Comparison of ENCODE assay signal across 11 cellular contexts in the genomic region with DNA sequence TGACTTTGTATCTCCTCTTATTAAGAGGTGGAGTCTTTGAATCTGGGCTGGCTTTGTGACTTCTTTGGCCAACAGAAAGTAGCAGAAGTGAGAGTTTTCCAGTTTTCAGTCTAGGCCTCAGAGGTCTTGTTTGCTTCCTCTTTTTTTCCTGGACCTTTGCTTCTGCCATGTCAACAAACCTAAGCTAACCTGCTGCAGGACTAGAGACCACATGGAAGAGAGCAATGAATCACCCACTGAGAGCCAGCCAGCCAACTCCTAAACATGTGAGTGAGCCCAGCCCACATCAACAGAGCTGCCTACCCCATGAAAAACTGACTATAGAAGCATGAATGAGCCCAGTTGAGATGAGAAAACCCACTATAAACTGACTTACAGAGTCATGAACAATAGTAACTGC. TPM values are rescaled to one million over a fixed set of nuclear protein-coding genes. Genes with fewer than 3 reads are reported as not detected.
DNase-seq lines count a peak whose midpoint lies in the region; ATAC-seq and TF ChIP-seq lines count a peak whose summit lies in the region.
"Had no signal": no experiment of that assay in that cellular context is flagged by ENCODE, and none has a peak within 500 bp of the region (broad histone marks: within the 10 kb centered on the region; RNA-seq: fewer than 3 reads in every experiment).

No MANE protein-coding gene starts in this region.

- 0 out of 2 replicates have a peak overlapping the region, but pooled peaks have one; percentile 3 for H3K27ac ChIP-seq in SK-N-MC

- no peak overlapping the region for H3K9ac ChIP-seq in SK-N-MC (ENCODE audit: insufficient read length)

- H3K36me3 ChIP-seq in SK-N-MC (ENCODE audit: insufficient read depth, low read length), result peaks cover 49% of the 10 kb centered on the region

- peak; percentile 35 for DNase-seq in AG20443 (ENCODE audit: low spot score)
- DNase-seq in LHCN-M2 (ENCODE audit: low read depth), result peak; percentile 8
- no peak for DNase-seq in SK-N-MC (ENCODE audit: low read depth, low spot score)
- peak; percentile 7 to 39 for DNase-seq in foreskin fibroblast
- no peak for DNase-seq in midbrain (lab: John Stamatoyannopoulos, UW)
- no peak for DNase-seq in occipital lobe (lab: John Stamatoyannopoulos, UW)
- DNase-seq: head of caudate nucleus, NCI-H2171 had no signal

- H3K9me3 ChIP-seq in SK-N-MC (ENCODE audit: low read depth, low read length), result no peaks in the 10 kb centered on the region

- TF ChIP-seq CTCF in foreskin fibroblast (IDR thresholded peaks at IDR 0.05; ENCODE audit: low read depth, low read length), result no peak

- H3K4me3 ChIP-seq in SK-N-MC, result no peak overlapping the region
- no peak overlapping the region for H3K4me3 ChIP-seq in foreskin fibroblast (ENCODE audit: low read depth in 1 of 2, low read length in 2 of 2)

- ATAC-seq in GM18868 (IDR thresholded peaks at IDR 0.05; ENCODE audit: unreplicated experiment) (no peak), HG02763 (IDR thresholded peaks at IDR 0.05; ENCODE audit: unreplicated experiment) (no peak)
- ATAC-seq: activated CD4-positive, CD25-positive, alpha-beta regulatory T cell treated with anti-CD3 and anti-CD28 coated beads, Interleukin-2, amount 50 U/mL, for 24 hours had no signal

RNA-seq across cellular contexts. Expression of a gene that starts 29.9 kb away (rescaled TPM):
- total RNA-seq in LHCN-M2 (2014; rRNA removed), result 17.8 and 19.7 TPM in 2 replicates
- 52.5 TPM for polyA plus RNA-seq in LHCN-M2 (2012)
- 42.1 TPM for total RNA-seq in occipital lobe

RNA-seq across cellular contexts. Expression of a gene that starts 32.7 kb away (rescaled TPM):
- 22.6 and 27.3 TPM in 2 replicates for total RNA-seq in LHCN-M2 (2014; rRNA removed)
- 7.9 TPM for polyA plus RNA-seq in LHCN-M2 (2012)
- 23.1 TPM for total RNA-seq in occipital lobe

RNA-seq across cellular contexts. Expression of a gene that starts 42.8 kb away (rescaled TPM):
- 0.06 TPM in 2 replicates for total RNA-seq in LHCN-M2 (2014; rRNA removed)
- polyA plus RNA-seq in LHCN-M2 (2012), result 0.04 TPM
- 0.16 TPM for total RNA-seq in occipital lobe

Comparison
In these comparisons a context has a peak if more than half of its experiments do, and no peak if none do; other contexts are left out.
1. DNase-seq: peak in AG20443 (single experiment), LHCN-M2 (single experiment) and foreskin fibroblast (2 of 2); none in SK-N-MC (single experiment), midbrain (single experiment) and occipital lobe (single experiment).